ENCODE assay signal across 34 cellular contexts in genomic region chr20:35297740-35298139, GRCh38. TPM values are rescaled to one million over a fixed set of nuclear protein-coding genes. Genes with fewer than 3 reads are reported as not detected.
"Had no signal": no experiment of that assay in that cellular context is flagged by ENCODE, and none has a peak within 500 bp of the region (broad histone marks: within the 10 kb centered on the region; RNA-seq: fewer than 3 reads in every experiment).

No MANE protein-coding gene starts in this region.

- FAIRE-seq: RCC 7860, TTC549 had no signal

- H3K27me3 ChIP-seq: adrenal gland, MG63 had no signal

- H3K4me3 Mint-ChIP-seq: activated CD4-positive, alpha-beta T cell treated with anti-CD3 and anti-CD28 coated beads for 36 hours; activated CD4-positive, alpha-beta T cell treated with anti-CD3 and anti-CD28 coated beads, Interleukin-2, amount 10 ng/mL, durations not matched to agents 7 days and 5 days; activated CD8-positive, alpha-beta T cell treated with anti-CD3 and anti-CD28 coated beads, Interleukin-2, amount 10 ng/mL, durations not matched to agents 7 days and 5 days; activated naive CD4-positive, alpha-beta T cell treated with anti-CD3 and anti-CD28 coated beads for 36 hours; activated T-cell treated with anti-CD3 and anti-CD28 coated beads, Interleukin-2, amount 50 U/mL, for 24 hours; T-helper 1 cell treated with Interleukin-12 subunit alpha and Interleukin-12 subunit beta and Interleukin-4 antibody, amounts not matched to agents 30 μg/mL and 1 μg/mL, for 36 hours; T-helper 2 cell treated with Interferon-gamma antibody and Interleukin-4, amounts not matched to agents 5 μg/mL and 100 μg/mL, for 36 hours had no signal

- H3K4me2 ChIP-seq: PC-9 had no signal

- H3K27ac Mint-ChIP-seq: activated CD4-positive, alpha-beta T cell treated with anti-CD3 and anti-CD28 coated beads for 36 hours; activated CD4-positive, alpha-beta T cell treated with anti-CD3 and anti-CD28 coated beads, Interleukin-2, amount 10 ng/mL, durations not matched to agents 7 days and 5 days; activated CD8-positive, alpha-beta T cell treated with anti-CD3 and anti-CD28 coated beads, Interleukin-2, amount 10 ng/mL, durations not matched to agents 7 days and 5 days; activated naive CD4-positive, alpha-beta T cell treated with anti-CD3 and anti-CD28 coated beads for 36 hours; activated naive CD4-positive, alpha-beta T cell treated with anti-CD3 and anti-CD28 coated beads, Interleukin-2, amount 50 U/mL, for 72 hours; activated T-cell treated with anti-CD3 and anti-CD28 coated beads, Interleukin-2, amount 50 U/mL, for 24 hours; T-helper 1 cell treated with Interleukin-12 subunit alpha and Interleukin-12 subunit beta and Interleukin-4 antibody, amounts not matched to agents 30 μg/mL and 1 μg/mL, for 36 hours; T-helper 2 cell treated with Interferon-gamma antibody and Interleukin-4, amounts not matched to agents 5 μg/mL and 100 μg/mL, for 36 hours had no signal

- DNase-seq: activated CD4-positive, alpha-beta T cell treated with anti-CD3 and anti-CD28 coated beads for 36 hours; activated CD4-positive, alpha-beta T cell treated with anti-CD3 and anti-CD28 coated beads, Interleukin-2, amount 10 ng/mL, durations not matched to agents 7 days and 5 days; activated CD4-positive, alpha-beta T cell treated with anti-CD3 and anti-CD28 coated beads, Interleukin-2, amount 50 U/mL, for 48 hours; activated CD8-positive, alpha-beta T cell treated with anti-CD3 and anti-CD28 coated beads, Interleukin-2, amount 10 ng/mL, durations not matched to agents 7 days and 5 days; activated gamma-delta T cell treated with Interleukin-2 at 50 U/mL for 16 hours; activated naive CD4-positive, alpha-beta T cell treated with anti-CD3 and anti-CD28 coated beads for 36 hours; activated T-cell treated with anti-CD3 and anti-CD28 coated beads, Interleukin-2, amount 50 U/mL, for 24 hours; body of pancreas; Kasumi-1; KG1; NCI-H1092; NCI-H146; NCI-H187; NCI-H2029 treated with DMSO at 0.1 percent for 48 hours; NCI-H2107; NCI-H2171; NCI-H510A; NCI-H526; NCI-H748 treated with DMSO at 0.1 percent for 48 hours; PC-9; SHP77; SJCRH30 had no signal

- H3K36me3 ChIP-seq: adrenal gland, breast epithelium, SJCRH30 had no signal

- H2AFZ ChIP-seq: PC-9 had no signal

- H3K36me3 Mint-ChIP-seq: activated naive CD4-positive, alpha-beta T cell treated with anti-CD3 and anti-CD28 coated beads, Interleukin-2, amount 50 U/mL, for 72 hours had no signal

- H3K4me1 Mint-ChIP-seq: activated CD4-positive, alpha-beta T cell treated with anti-CD3 and anti-CD28 coated beads, Interleukin-2, amount 10 ng/mL, durations not matched to agents 7 days and 5 days had no signal

- H3K27ac ChIP-seq: adrenal gland, body of pancreas, breast epithelium, PC-9, SJCRH30, SK-N-MC had no signal

- H3K9me3 Mint-ChIP-seq: activated CD4-positive, alpha-beta T cell treated with anti-CD3 and anti-CD28 coated beads, Interleukin-2, amount 10 ng/mL, durations not matched to agents 7 days and 5 days; activated naive CD4-positive, alpha-beta T cell treated with anti-CD3 and anti-CD28 coated beads for 36 hours; activated naive CD4-positive, alpha-beta T cell treated with anti-CD3 and anti-CD28 coated beads, Interleukin-2, amount 50 U/mL, for 72 hours; activated T-cell treated with anti-CD3 and anti-CD28 coated beads, Interleukin-2, amount 50 U/mL, for 24 hours; T-helper 1 cell treated with Interleukin-12 subunit alpha and Interleukin-12 subunit beta and Interleukin-4 antibody, amounts not matched to agents 30 μg/mL and 1 μg/mL, for 36 hours; T-helper 2 cell treated with Interferon-gamma antibody and Interleukin-4, amounts not matched to agents 5 μg/mL and 100 μg/mL, for 36 hours had no signal

- H3K4me3 ChIP-seq: adrenal gland, body of pancreas, breast epithelium, MG63, PC-9, SJCRH30, SK-N-MC had no signal

- ATAC-seq: activated CD4-positive, alpha-beta T cell treated with anti-CD3 and anti-CD28 coated beads for 36 hours; activated CD8-positive, alpha-beta T cell treated with anti-CD3 and anti-CD28 coated beads, Interleukin-2, amount 10 ng/mL, durations not matched to agents 7 days and 5 days; body of pancreas had no signal

- H3K9me3 ChIP-seq: adrenal gland, body of pancreas, breast epithelium, MG63, SJCRH30 had no signal

- H3K27me3 Mint-ChIP-seq: activated CD4-positive, alpha-beta T cell treated with anti-CD3 and anti-CD28 coated beads for 36 hours; activated T-cell treated with anti-CD3 and anti-CD28 coated beads, Interleukin-2, amount 50 U/mL, for 24 hours had no signal

- H3K4me1 ChIP-seq: adrenal gland, body of pancreas, breast epithelium, SJCRH30 had no signal

RNA-seq across cellular contexts. Expression of gene FAM83C, which starts 5.5 kb away (rescaled TPM):
- total RNA-seq: activated CD4-positive, alpha-beta T cell treated with anti-CD3 and anti-CD28 coated beads for 36 hours; activated CD4-positive, alpha-beta T cell treated with anti-CD3 and anti-CD28 coated beads, Interleukin-2, amount 10 ng/mL, durations not matched to agents 7 days and 5 days; activated CD8-positive, alpha-beta T cell treated with anti-CD3 and anti-CD28 coated beads, Interleukin-2, amount 10 ng/mL, durations not matched to agents 7 days and 5 days; activated naive CD4-positive, alpha-beta T cell treated with anti-CD3 and anti-CD28 coated beads for 36 hours; activated naive CD4-positive, alpha-beta T cell treated with anti-CD3 and anti-CD28 coated beads, Interleukin-2, amount 50 U/mL, for 72 hours; adrenal gland; astrocyte; body of pancreas; cardiac septum; OCI-LY7; PC-9; SJCRH30 had no signal
